8 cellular contexts compared by ENCODE assay signal in genomic region chr2:201132518-201132917, GRCh38. TPM values are rescaled to one million over a fixed set of nuclear protein-coding genes. Genes with fewer than 3 reads are reported as not detected.
DNase-seq lines count a peak whose midpoint lies in the region; ATAC-seq and TF ChIP-seq lines count a peak whose summit lies in the region.

No MANE protein-coding gene starts in this region.

- peak overlapping the region; percentile 93 for H3K4me3 Mint-ChIP-seq in activated naive CD8-positive, alpha-beta T cell treated with anti-CD3 and anti-CD28 coated beads for 36 hours

- no peak for TF ChIP-seq CTCF in spleen (IDR thresholded peaks at IDR 0.05 in 8 of 11, conservative IDR thresholded peaks at IDR 0.05 in 3 of 11)
- no peak for TF ChIP-seq CTCF in BE2C (IDR thresholded peaks at IDR 0.05; ENCODE audit: low read depth, low read length)

- no peaks in the 10 kb centered on the region for H3K9me3 Mint-ChIP-seq in activated naive CD8-positive, alpha-beta T cell treated with anti-CD3 and anti-CD28 coated beads for 36 hours

- peaks cover 46% of the 10 kb centered on the region for H3K4me1 Mint-ChIP-seq in activated naive CD8-positive, alpha-beta T cell treated with anti-CD3 and anti-CD28 coated beads for 36 hours

- intact Hi-C loops in spleen (cut with DNase I; ENCODE audit: low total_unique reads), result no loop called here

- DNase-seq in SKM-1 treated with dmso at 0.1 percent for 144 hours (lab: John Stamatoyannopoulos, UW; ENCODE audit: unreplicated experiment), result peak; percentile 23
- no peak for DNase-seq in SKM-1 (lab: John Stamatoyannopoulos, UW; ENCODE audit: unreplicated experiment)
- DNase-seq in activated naive CD8-positive, alpha-beta T cell treated with anti-CD3 and anti-CD28 coated beads for 36 hours, result no peak
- DNase-seq in spleen, result no peak
- DNase-seq in cortex of kidney (lab: John Stamatoyannopoulos, UW), result no peak
- DNase-seq in BE2C, result no peak

- H3K27ac Mint-ChIP-seq in activated naive CD8-positive, alpha-beta T cell treated with anti-CD3 and anti-CD28 coated beads for 36 hours, result peak overlapping the region; percentile 97

- H3K36me3 ChIP-seq in spleen (peaks cover 5 to 80% (median 51%) of the 10 kb centered on the region in 6 donors), BE2C (peaks cover 6% of the 10 kb centered on the region; the same call in 1 of the 2 replicates)

- ATAC-seq in HG03095 (IDR thresholded peaks at IDR 0.05; ENCODE audit: unreplicated experiment) (peak; percentile 30), HG03196 (IDR thresholded peaks at IDR 0.05; ENCODE audit: unreplicated experiment) (no peak)

- peak overlapping the region; percentile 14 to 100 (median 100) for H3K27ac ChIP-seq in spleen

- H3K4me1 ChIP-seq in spleen (peaks cover 58 to 100% (median 89%) of the 10 kb centered on the region in 6 donors), BE2C (no peaks in the 10 kb centered on the region)

- H3K27me3 ChIP-seq in spleen (replicated peaks in 1 of 7), result no peaks in the 10 kb centered on the region
- H3K27me3 ChIP-seq in BE2C, result no peaks in the 10 kb centered on the region

- 7 to 22% (median 18%) methylated on average over 1 of the region's 1 CpG for WGBS in spleen, 5 donors

- H3K27me3 Mint-ChIP-seq in activated naive CD8-positive, alpha-beta T cell treated with anti-CD3 and anti-CD28 coated beads for 36 hours, result no peaks in the 10 kb centered on the region

- H3K9me3 ChIP-seq in spleen (no peaks in the 10 kb centered on the region), BE2C (no peaks in the 10 kb centered on the region)

- peak overlapping the region in 2 of 8 donors; percentile 21 to 52 for H3K4me3 ChIP-seq in spleen
- H3K4me3 ChIP-seq in BE2C (ENCODE audit: low read depth, low read length), result no peak overlapping the region

- no peak for TF ChIP-seq POLR2A in spleen (IDR thresholded peaks at IDR 0.05)

- peaks cover 72% of the 10 kb centered on the region for H3K36me3 Mint-ChIP-seq in activated naive CD8-positive, alpha-beta T cell treated with anti-CD3 and anti-CD28 coated beads for 36 hours

RNA-seq across cellular contexts. Expression of gene CFLAR, which starts 16.6 kb away (rescaled TPM):
- total RNA-seq in activated naive CD8-positive, alpha-beta T cell treated with anti-CD3 and anti-CD28 coated beads for 36 hours, result 100 to 1,000 TPM; 190 to 198 TPM
- total RNA-seq in spleen, result 100 to 1,000 TPM; 313 to 511 (median 379) TPM
- polyA plus RNA-seq in spleen, result 100 to 1,000 TPM in 1 of 3 donors, 10 to 100 TPM in 2; 64.0 to 101 (median 68.4) TPM
- 11.6 TPM for polyA plus RNA-seq in BE2C (2012; ENCODE audit: insufficient read depth, insufficient read length, low read depth)

RNA-seq across cellular contexts. Expression of gene CASP10, which starts 50.4 kb away (rescaled TPM):
- 10 to 100 TPM; 25.5 to 26.5 TPM for total RNA-seq in activated naive CD8-positive, alpha-beta T cell treated with anti-CD3 and anti-CD28 coated beads for 36 hours
- 10 to 100 TPM; 42.5 to 75.6 (median 55.3) TPM for total RNA-seq in spleen
- polyA plus RNA-seq in spleen, result 10 to 100 TPM in 2 of 3 donors, 1 to 10 TPM in 1; 5.6 to 13.3 (median 10.2) TPM
- 0.08 TPM for polyA plus RNA-seq in BE2C (2012; ENCODE audit: insufficient read depth, insufficient read length, low read depth)
